8 cellular contexts compared by ENCODE assay signal in genomic region chr12:113333877-113334785, GRCh38. TPM values are rescaled to one million over a fixed set of nuclear protein-coding genes. Genes with fewer than 3 reads are reported as not detected.
DNase-seq lines count a peak whose midpoint lies in the region; ATAC-seq and TF ChIP-seq lines count a peak whose summit lies in the region.

No MANE protein-coding gene starts in this region.

- TF ChIP-seq POLR2A in gastrocnemius medialis (IDR thresholded peaks at IDR 0.05), result no peak

- in situ Hi-C loops in gastrocnemius medialis (cut with MboI; ENCODE audit: low sequenced_read_pairs in 4 of 4), result loop anchor here in 1 of 4 donors (10.0 kb wide), 1 partner anchor 149 kb away; the partner anchor contains the start of genes DDX54 and RITA1

- peaks cover 34% of the 10 kb centered on the region for H3K36me3 Mint-ChIP-seq in activated T-helper 17 cell treated with anti-CD3 and anti-CD28 coated beads, Interleukin-2, amount 50 U/mL, for 72 hours (ENCODE audit: low read depth)

- H3K27me3 Mint-ChIP-seq in activated T-helper 17 cell treated with anti-CD3 and anti-CD28 coated beads, Interleukin-2, amount 50 U/mL, for 72 hours, result no peaks in the 10 kb centered on the region

- H3K9me3 ChIP-seq in right atrium auricular region, result no peaks in the 10 kb centered on the region
- H3K9me3 ChIP-seq in gastrocnemius medialis, result no peaks in the 10 kb centered on the region

- H3K9me3 Mint-ChIP-seq in activated T-helper 17 cell treated with anti-CD3 and anti-CD28 coated beads, Interleukin-2, amount 50 U/mL, for 72 hours, result no peaks in the 10 kb centered on the region

- H3K36me3 ChIP-seq in right atrium auricular region (peaks cover 22% of the 10 kb centered on the region), gastrocnemius medialis (peaks cover 0 to 17% of the 10 kb centered on the region in 2 donors)

- H3K4me1 ChIP-seq in right atrium auricular region, result peaks cover 0 to 26% of the 10 kb centered on the region in 2 donors
- peaks cover 11 to 16% of the 10 kb centered on the region in 2 donors for H3K4me1 ChIP-seq in gastrocnemius medialis

- peak overlapping the region; percentile 72 to 81 for H3K27ac ChIP-seq in right atrium auricular region
- peak overlapping the region; percentile 80 to 85 (median 82) for H3K27ac ChIP-seq in gastrocnemius medialis

- peak overlapping the region; percentile 83 for H3K27ac Mint-ChIP-seq in activated T-helper 17 cell treated with anti-CD3 and anti-CD28 coated beads, Interleukin-2, amount 50 U/mL, for 72 hours

- H3K27me3 ChIP-seq in right atrium auricular region, result no peaks in the 10 kb centered on the region
- H3K27me3 ChIP-seq in gastrocnemius medialis, result no peaks in the 10 kb centered on the region

- peak overlapping the region; percentile 98 for H3K4me3 Mint-ChIP-seq in activated T-helper 17 cell treated with anti-CD3 and anti-CD28 coated beads, Interleukin-2, amount 50 U/mL, for 72 hours

- no peak for DNase-seq in activated CD4-positive, CD25-positive, alpha-beta regulatory T cell (lab: John Stamatoyannopoulos, UW)
- no peak for DNase-seq in right atrium auricular region (ENCODE audit: low spot score)
- no peak for DNase-seq in gastrocnemius medialis
- DNase-seq in NCI-H748 treated with DMSO at 0.1 percent for 48 hours (lab: John Stamatoyannopoulos, UW), result no peak
- DNase-seq in stimulated activated CD4-positive, alpha-beta T cell treated with anti-CD3 and anti-CD28 coated beads, Interleukin-12 subunit alpha, Interleukin-12 subunit beta, amount 100 ng/mL, for 4 hours, result no peak

- TF ChIP-seq CTCF in right atrium auricular region (IDR thresholded peaks at IDR 0.05) (no peak), gastrocnemius medialis (IDR thresholded peaks at IDR 0.05 in 4 of 5, conservative IDR thresholded peaks at IDR 0.05 in 1 of 5) (no peak)

- peaks cover 13% of the 10 kb centered on the region for H3K4me1 Mint-ChIP-seq in activated T-helper 17 cell treated with anti-CD3 and anti-CD28 coated beads, Interleukin-2, amount 50 U/mL, for 72 hours

- intact Hi-C loops in gastrocnemius medialis (cut with DNase I; ENCODE audit: low total_unique reads), result loop anchor here (10.0 kb wide), 1 partner anchor 139 kb away; no protein-coding TSS in a partner anchor

- H3K4me3 ChIP-seq in right atrium auricular region (peak overlapping the region; percentile 67 to 72), gastrocnemius medialis (peak overlapping the region; percentile 77 to 85 (median 82))

- ATAC-seq in activated CD4-positive, CD25-positive, alpha-beta regulatory T cell treated with anti-CD3 and anti-CD28 coated beads, Interleukin-2, amount 50 U/mL, for 24 hours, result peak; percentile 9 to 18
- peak; percentile 13 for ATAC-seq in HG03571 (IDR thresholded peaks at IDR 0.05; ENCODE audit: unreplicated experiment)
- ATAC-seq in activated T-helper 17 cell treated with anti-CD3 and anti-CD28 coated beads, Interleukin-2, amount 50 U/mL, for 72 hours (replicated peaks), result peak; percentile 24
- peak; percentile 9 to 21 for ATAC-seq in gastrocnemius medialis

RNA-seq across cellular contexts. Expression of gene SLC8B1, which starts 0.8 kb away (rescaled TPM):
- 10 to 100 TPM; 23.2 to 28.4 TPM for total RNA-seq in activated T-helper 17 cell treated with anti-CD3 and anti-CD28 coated beads, Interleukin-2, amount 50 U/mL, for 72 hours
- total RNA-seq in right atrium auricular region, result 10 to 100 TPM; 17.1 to 18.8 TPM
- total RNA-seq in gastrocnemius medialis, result 10 to 100 TPM in 3 of 4 donors, 1 to 10 TPM in 1; 8.2 to 21.2 (median 14.5) TPM

RNA-seq across cellular contexts. Expression of gene PLBD2, which starts 24.3 kb away (rescaled TPM):
- 10 to 100 TPM; 18.5 to 21.5 TPM for total RNA-seq in activated T-helper 17 cell treated with anti-CD3 and anti-CD28 coated beads, Interleukin-2, amount 50 U/mL, for 72 hours
- total RNA-seq in right atrium auricular region (10 to 100 TPM; 38.2 to 43.0 TPM), gastrocnemius medialis (10 to 100 TPM; 12.0 to 28.9 (median 26.8) TPM)
